Comparison of ENCODE assay signal across 12 cellular contexts in the genomic region with DNA sequence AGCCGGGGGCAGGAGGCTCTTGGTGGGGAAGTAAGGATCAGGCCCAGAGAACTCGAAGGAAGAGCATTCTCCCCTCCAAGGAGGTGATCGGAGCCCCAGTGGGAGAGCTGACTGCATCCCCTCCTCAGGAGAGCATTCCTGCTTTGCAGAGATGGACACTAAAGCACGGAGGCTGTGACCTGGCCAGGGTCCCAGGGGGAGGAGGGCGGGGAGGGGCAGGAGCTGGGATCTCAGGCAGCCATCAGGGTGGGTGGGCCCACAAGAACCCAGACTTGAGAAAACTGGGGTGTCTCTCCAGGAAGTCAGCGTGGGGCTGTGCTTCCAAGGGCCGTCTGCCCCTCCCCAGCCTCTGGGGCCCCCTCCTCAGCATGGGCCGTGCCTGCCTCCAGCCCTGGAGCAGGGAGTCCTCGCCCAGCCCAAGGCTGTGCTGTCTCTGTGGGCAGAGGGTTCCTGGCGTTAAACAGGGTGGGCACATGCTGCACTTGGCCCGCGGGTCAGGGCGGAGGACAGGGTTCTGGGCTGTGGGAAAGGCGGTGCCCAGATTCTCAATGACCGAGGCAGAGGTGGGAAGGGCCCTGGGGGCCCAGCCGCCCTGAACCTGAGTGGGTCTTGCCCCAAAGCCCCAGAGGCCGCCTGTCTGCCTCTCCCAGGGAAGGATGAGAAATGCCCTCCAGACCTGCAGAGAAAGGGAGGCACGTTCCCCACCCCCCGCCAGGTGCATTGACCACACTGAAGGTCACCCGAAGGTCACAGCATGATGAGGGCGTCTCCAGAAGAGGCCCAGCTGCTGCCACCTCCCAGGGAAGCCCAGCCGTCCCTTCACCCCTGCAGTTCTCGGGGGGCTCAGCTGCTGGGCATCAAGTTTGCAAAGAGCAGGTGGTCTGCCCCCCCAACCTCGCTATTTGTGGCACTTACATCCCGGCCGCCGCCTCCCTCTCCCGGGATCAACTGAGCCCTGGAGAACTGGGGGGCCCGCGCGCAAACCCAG. TPM values are rescaled to one million over a fixed set of nuclear protein-coding genes. Genes with fewer than 3 reads are reported as not detected.
A peak's percentile ranks its signal among the peaks of the same experiment; 100 is the strongest.
DNase-seq lines count a peak whose midpoint lies in the region; ATAC-seq and TF ChIP-seq lines count a peak whose summit lies in the region.
"Had no signal": no experiment of that assay in that cellular context is flagged by ENCODE, and none has a peak within 500 bp of the region (broad histone marks: within the 10 kb centered on the region; RNA-seq: fewer than 3 reads in every experiment).

No MANE protein-coding gene starts in this region.

- H3K9me2 ChIP-seq in SK-N-SH: no peaks in the 10 kb centered on the region

- H3K27ac ChIP-seq in SK-N-SH (ENCODE audit: low read depth in 2 of 2, low read length in 1 of 2) (peak overlapping the region in 1 of 2 experiments; percentile 66; a peak in 2 of 4 replicates), fibroblast of lung (ENCODE audit: insufficient read depth, low read length) (no peak overlapping the region)
- H3K27ac ChIP-seq: right atrium auricular region had no signal

- POLR2A ChIA-PET in SK-N-SH (lab: Yijun Ruan, JAX): interaction anchor here (1.2 to 3.2 kb wide), 4 partner anchors 13 to 30 kb away, joined by 3 to 18 read pairs (median 6); partner anchors contain the start of genes GATD1, PNPLA2 and RPLP2

- peak overlapping the region; percentile 33; the same call in 1 of the 2 replicates for H3K9ac ChIP-seq in SK-N-SH
- H3K9ac ChIP-seq in fibroblast of lung (ENCODE audit: insufficient read depth, low read length): no peak overlapping the region

- peak overlapping the region; percentile 20 for H3K4me3 Mint-ChIP-seq in stimulated activated naive CD8-positive, alpha-beta T cell treated with anti-CD3 and anti-CD28 coated beads, Interleukin-15, Interleukin-2, amounts not matched to agents 100 ng/mL and 50 ng/mL, for 24 hours
- H3K4me3 Mint-ChIP-seq: CD8-positive, alpha-beta T cell had no signal

- no peaks in the 10 kb centered on the region for H3K4me1 Mint-ChIP-seq in stimulated activated naive CD8-positive, alpha-beta T cell treated with anti-CD3 and anti-CD28 coated beads, Interleukin-15, Interleukin-2, amounts not matched to agents 100 ng/mL and 50 ng/mL, for 24 hours (ENCODE audit: low read depth)

- peaks cover 8% of the 10 kb centered on the region for H3F3A ChIP-seq in SK-N-SH (replicated peaks; ENCODE audit: insufficient read depth)

- no peak for TF ChIP-seq EP300 in SK-N-SH (IDR thresholded peaks at IDR 0.05; ENCODE audit: borderline replicate concordance in 1 of 2, low read depth in 1 of 2, low read length in 1 of 2)

- no peaks in the 10 kb centered on the region for H3K27me3 Mint-ChIP-seq in stimulated activated naive CD8-positive, alpha-beta T cell treated with anti-CD3 and anti-CD28 coated beads, Interleukin-15, Interleukin-2, amounts not matched to agents 100 ng/mL and 50 ng/mL, for 24 hours

- ATAC-seq in stimulated activated naive CD8-positive, alpha-beta T cell treated with anti-CD3 and anti-CD28 coated beads, Interleukin-15, Interleukin-2, amounts not matched to agents 100 U/mL and 50 U/mL, for 24 hours: no peak
- no peak for ATAC-seq in GM18505 (IDR thresholded peaks at IDR 0.05; ENCODE audit: unreplicated experiment)

- peak overlapping the region; percentile 58 to 67 for H3K4me3 ChIP-seq in SK-N-SH (ENCODE audit: low read depth in 2 of 2, low read length in 1 of 2)
- H3K4me3 ChIP-seq in fibroblast of lung (replicated peaks in 1 of 4; ENCODE audit: control extremely low read depth in 1 of 4, insufficient read depth in 1 of 4, low read depth in 3 of 4, low read length in 4 of 4): peak overlapping the region in 2 of 4 experiments; percentile 36 to 51

- H3K4me1 ChIP-seq in SK-N-SH (ENCODE audit: control insufficient read depth in 1 of 2, insufficient read depth in 2 of 2, low read depth in 1 of 2, low read length in 1 of 2) (peaks cover 0 to 20% of the 10 kb centered on the region in 2 experiments; a peak in 1 of 4 replicates), fibroblast of lung (ENCODE audit: control insufficient read depth, extremely low read depth, insufficient read depth, low read length) (no peaks in the 10 kb centered on the region)

- H3K27ac Mint-ChIP-seq in stimulated activated naive CD8-positive, alpha-beta T cell treated with anti-CD3 and anti-CD28 coated beads, Interleukin-15, Interleukin-2, amounts not matched to agents 100 ng/mL and 50 ng/mL, for 24 hours: no peak overlapping the region
- H3K27ac Mint-ChIP-seq: CD8-positive, alpha-beta T cell; T-cell had no signal

- CTCF ChIA-PET in SK-N-SH (lab: Yijun Ruan, JAX): interaction anchor here (0.6 kb wide), 1 partner anchor 18 kb away, joined by 3 read pairs; no protein-coding TSS in a partner anchor

- no peak for TF ChIP-seq POLR2A in GM18505 (IDR thresholded peaks at IDR 0.05; ENCODE audit: borderline replicate concordance, extremely low read depth, insufficient read depth, insufficient read length)

- no peaks in the 10 kb centered on the region for H3K27me3 ChIP-seq in SK-N-SH (ENCODE audit: insufficient read depth)
- no peaks in the 10 kb centered on the region for H3K27me3 ChIP-seq in fibroblast of lung (ENCODE audit: control insufficient read depth, insufficient read depth, low read length)

- no peak for TF ChIP-seq RAD21 in SK-N-SH (IDR thresholded peaks at IDR 0.05; ENCODE audit: low read length)

- WGBS in SK-N-SH (ENCODE audit: low lambda C conversion rate): 35% methylated on average over 10 of the region's 31 CpGs

- H3K36me3 ChIP-seq in SK-N-SH (replicated peaks in 1 of 2; ENCODE audit: control insufficient read depth in 1 of 2, insufficient read depth in 2 of 2, low read length in 1 of 2) (peaks cover 0 to 29% of the 10 kb centered on the region in 2 experiments), fibroblast of lung (ENCODE audit: control insufficient read depth, insufficient read depth, low read length) (peaks cover 8% of the 10 kb centered on the region)
- H3K36me3 ChIP-seq: right atrium auricular region had no signal

- no peak overlapping the region for H2AFZ ChIP-seq in SK-N-SH (ENCODE audit: low read depth)
- no peak overlapping the region for H2AFZ ChIP-seq in fibroblast of lung (ENCODE audit: low read length)

- peaks cover 9% of the 10 kb centered on the region for H3K36me3 Mint-ChIP-seq in stimulated activated naive CD8-positive, alpha-beta T cell treated with anti-CD3 and anti-CD28 coated beads, Interleukin-15, Interleukin-2, amounts not matched to agents 100 ng/mL and 50 ng/mL, for 24 hours (ENCODE audit: low read depth)

- TF ChIP-seq CTCF in SK-N-SH (IDR thresholded peaks at IDR 0.05) (no peak), fibroblast of lung (conservative IDR thresholded peaks at IDR 0.05 in 1 of 2, IDR thresholded peaks at IDR 0.05 in 1 of 2; ENCODE audit: low read depth in 1 of 2, low read length in 2 of 2) (no peak)

- H3K4me2 ChIP-seq in SK-N-SH (peak overlapping the region; percentile 85), fibroblast of lung (ENCODE audit: extremely low read depth, insufficient read depth, low read length) (peak overlapping the region; percentile 49)

- H3K9me3 ChIP-seq in SK-N-SH (no peaks in the 10 kb centered on the region), fibroblast of lung (ENCODE audit: control insufficient read depth, insufficient read depth, low read depth, low read length) (no peaks in the 10 kb centered on the region)
- H3K9me3 ChIP-seq: right atrium auricular region had no signal

- DNase-seq in stimulated activated naive CD8-positive, alpha-beta T cell treated with anti-CD3 and anti-CD28 coated beads, Interleukin-15, Interleukin-2, amounts not matched to agents 100 U/mL and 50 U/mL, for 24 hours: no peak
- DNase-seq in SK-N-SH (no peak), fibroblast of lung (ENCODE audit: low read depth in 2 of 2) (no peak), HuH-7.5 (ENCODE audit: low spot score) (no peak), SHP77 (lab: John Stamatoyannopoulos, UW) (no peak), NCI-H510A treated with DMSO at 0.1 percent for 48 hours (lab: John Stamatoyannopoulos, UW) (no peak)
- DNase-seq: aorta had no signal

- no peaks in the 10 kb centered on the region for H3K9me3 Mint-ChIP-seq in stimulated activated naive CD8-positive, alpha-beta T cell treated with anti-CD3 and anti-CD28 coated beads, Interleukin-15, Interleukin-2, amounts not matched to agents 100 ng/mL and 50 ng/mL, for 24 hours
- H3K9me3 Mint-ChIP-seq: CD8-positive, alpha-beta T cell; T-cell had no signal

- no peaks in the 10 kb centered on the region for H3K79me2 ChIP-seq in SK-N-SH (ENCODE audit: insufficient read depth)
- no peaks in the 10 kb centered on the region for H3K79me2 ChIP-seq in fibroblast of lung (ENCODE audit: control insufficient read depth, insufficient read depth, low read length)

- H4K20me1 ChIP-seq in SK-N-SH (ENCODE audit: insufficient read depth): no peaks in the 10 kb centered on the region
- no peaks in the 10 kb centered on the region for H4K20me1 ChIP-seq in fibroblast of lung (ENCODE audit: control insufficient read depth, extremely low read depth, insufficient read depth, low read length)

RNA-seq across cellular contexts. Expression of gene CEND1, which starts 0.6 kb away (rescaled TPM):
- polyA plus RNA-seq in SK-N-SH (2012; rRNA removed) (2.9 and 3.6 TPM in 2 replicates), fibroblast of lung (0.25 and 0.71 TPM in 2 replicates)
- polyA plus RNA-seq in SK-N-SH (2012; cell fraction: cytosol; rRNA removed): 2.0 and 3.0 TPM in 2 replicates
- polyA plus RNA-seq in SK-N-SH (2012; cell fraction: nucleus; rRNA removed): 3.6 and 5.8 TPM in 2 replicates
- total RNA-seq in fibroblast of lung: 0.26 and 1.3 TPM in 2 replicates
- polyA plus RNA-seq in fibroblast of lung (2012): 5.1 and 18.3 TPM in 2 replicates
- polyA minus RNA-seq in fibroblast of lung (ENCODE audit: low replicate concordance): 0.47 and 0.93 TPM in 2 replicates
- total RNA-seq: aorta; CD8-positive, alpha-beta T cell had no signal

RNA-seq across cellular contexts. Expression of gene SLC25A22, which starts 8.8 kb away (rescaled TPM):
- polyA plus RNA-seq in SK-N-SH (2012; rRNA removed) (40.2 and 50.9 TPM in 2 replicates), fibroblast of lung (10.4 and 19.9 TPM in 2 replicates)
- 20.4 and 33.0 TPM in 2 replicates for polyA plus RNA-seq in SK-N-SH (2012; cell fraction: cytosol; rRNA removed)
- polyA plus RNA-seq in SK-N-SH (2012; cell fraction: nucleus; rRNA removed): 136 and 178 TPM in 2 replicates
- 8.0 and 9.9 TPM in 2 replicates for total RNA-seq in fibroblast of lung
- polyA plus RNA-seq in fibroblast of lung (2012): 13.7 and 28.7 TPM in 2 replicates
- polyA minus RNA-seq in fibroblast of lung (ENCODE audit: low replicate concordance): 13.5 and 24.9 TPM in 2 replicates

RNA-seq across cellular contexts. Expression of gene GATD1, which starts 12.0 kb away (rescaled TPM):
- 72.9 and 86.2 TPM in 2 replicates for polyA plus RNA-seq in SK-N-SH (2012; rRNA removed)
- 27.6 and 32.1 TPM in 2 replicates for polyA plus RNA-seq in SK-N-SH (2012; cell fraction: cytosol; rRNA removed)
- 562 and 877 TPM in 2 replicates for polyA plus RNA-seq in SK-N-SH (2012; cell fraction: nucleus; rRNA removed)
- total RNA-seq in fibroblast of lung: 19.0 and 20.3 TPM in 2 replicates
- 13.9 and 14.7 TPM in 2 replicates for polyA plus RNA-seq in fibroblast of lung
- polyA plus RNA-seq in fibroblast of lung (2012): 29.3 and 31.6 TPM in 2 replicates
- 25.6 and 62.3 TPM in 2 replicates for polyA minus RNA-seq in fibroblast of lung (ENCODE audit: low replicate concordance)

RNA-seq across cellular contexts. Expression of gene PIDD1, which starts 15.8 kb away (rescaled TPM):
- polyA plus RNA-seq in SK-N-SH (2012; rRNA removed) (25.5 and 27.4 TPM in 2 replicates), fibroblast of lung (2.2 and 3.8 TPM in 2 replicates)
- 4.7 and 7.9 TPM in 2 replicates for polyA plus RNA-seq in SK-N-SH (2012; cell fraction: cytosol; rRNA removed)
- polyA plus RNA-seq in SK-N-SH (2012; cell fraction: nucleus; rRNA removed): 191 and 281 TPM in 2 replicates
- total RNA-seq in fibroblast of lung: 7.4 and 14.2 TPM in 2 replicates
- polyA plus RNA-seq in fibroblast of lung (2012): 4.6 and 11.9 TPM in 2 replicates
- polyA minus RNA-seq in fibroblast of lung (ENCODE audit: low replicate concordance): 5.1 and 12.4 TPM in 2 replicates

RNA-seq across cellular contexts. Expression of gene RPLP2, which starts 20.5 kb away (rescaled TPM):
- polyA plus RNA-seq in SK-N-SH (2012; rRNA removed) (390 and 799 TPM in 2 replicates), fibroblast of lung (741 and 904 TPM in 2 replicates)
- 554 and 966 TPM in 2 replicates for polyA plus RNA-seq in SK-N-SH (2012; cell fraction: cytosol; rRNA removed)
- polyA plus RNA-seq in SK-N-SH (2012; cell fraction: nucleus; rRNA removed): 280 and 461 TPM in 2 replicates
- total RNA-seq in fibroblast of lung: 282 and 294 TPM in 2 replicates
- 1,458 and 1,948 TPM in 2 replicates for polyA plus RNA-seq in fibroblast of lung (2012)
- polyA minus RNA-seq in fibroblast of lung (ENCODE audit: low replicate concordance): 327 and 443 TPM in 2 replicates
